Comparison of ENCODE assay signal across 1 cellular context in genomic region chr2:96816127-96816835, GRCh38.
A peak's percentile ranks its signal among the peaks of the same experiment; 100 is the strongest.
TF ChIP-seq lines count a peak whose summit lies in the region.

TSS of gene CNNM3 (plus strand) at chr2:96816268. CDS start at chr2:96816278, 10 bp downstream.

TF ChIP-seq in HepG2, 621 proteins besides CTCF, POLR2A, EP300 and RAD21 (continued from another document and continues in another):
- no peak for TF ChIP-seq MAFK (conservative IDR thresholded peaks at IDR 0.05 in 1 of 2, IDR thresholded peaks at IDR 0.05 in 1 of 2; ENCODE audit: low read length in 2 of 2)
- TF ChIP-seq SYNCRIP (IDR thresholded peaks at IDR 0.05; ENCODE audit: insufficient read depth, low read depth, low read length): no peak
- no peak for TF ChIP-seq PAF1 (CRISPR knock-in tag; IDR thresholded peaks at IDR 0.05)
- no peak for TF ChIP-seq ZNF280B (CRISPR knock-in tag; IDR thresholded peaks at IDR 0.05; ENCODE audit: borderline replicate concordance)
- TF ChIP-seq TRIM24 (CRISPR knock-in tag; IDR thresholded peaks at IDR 0.05): no peak
- TF ChIP-seq, protein P1, sequence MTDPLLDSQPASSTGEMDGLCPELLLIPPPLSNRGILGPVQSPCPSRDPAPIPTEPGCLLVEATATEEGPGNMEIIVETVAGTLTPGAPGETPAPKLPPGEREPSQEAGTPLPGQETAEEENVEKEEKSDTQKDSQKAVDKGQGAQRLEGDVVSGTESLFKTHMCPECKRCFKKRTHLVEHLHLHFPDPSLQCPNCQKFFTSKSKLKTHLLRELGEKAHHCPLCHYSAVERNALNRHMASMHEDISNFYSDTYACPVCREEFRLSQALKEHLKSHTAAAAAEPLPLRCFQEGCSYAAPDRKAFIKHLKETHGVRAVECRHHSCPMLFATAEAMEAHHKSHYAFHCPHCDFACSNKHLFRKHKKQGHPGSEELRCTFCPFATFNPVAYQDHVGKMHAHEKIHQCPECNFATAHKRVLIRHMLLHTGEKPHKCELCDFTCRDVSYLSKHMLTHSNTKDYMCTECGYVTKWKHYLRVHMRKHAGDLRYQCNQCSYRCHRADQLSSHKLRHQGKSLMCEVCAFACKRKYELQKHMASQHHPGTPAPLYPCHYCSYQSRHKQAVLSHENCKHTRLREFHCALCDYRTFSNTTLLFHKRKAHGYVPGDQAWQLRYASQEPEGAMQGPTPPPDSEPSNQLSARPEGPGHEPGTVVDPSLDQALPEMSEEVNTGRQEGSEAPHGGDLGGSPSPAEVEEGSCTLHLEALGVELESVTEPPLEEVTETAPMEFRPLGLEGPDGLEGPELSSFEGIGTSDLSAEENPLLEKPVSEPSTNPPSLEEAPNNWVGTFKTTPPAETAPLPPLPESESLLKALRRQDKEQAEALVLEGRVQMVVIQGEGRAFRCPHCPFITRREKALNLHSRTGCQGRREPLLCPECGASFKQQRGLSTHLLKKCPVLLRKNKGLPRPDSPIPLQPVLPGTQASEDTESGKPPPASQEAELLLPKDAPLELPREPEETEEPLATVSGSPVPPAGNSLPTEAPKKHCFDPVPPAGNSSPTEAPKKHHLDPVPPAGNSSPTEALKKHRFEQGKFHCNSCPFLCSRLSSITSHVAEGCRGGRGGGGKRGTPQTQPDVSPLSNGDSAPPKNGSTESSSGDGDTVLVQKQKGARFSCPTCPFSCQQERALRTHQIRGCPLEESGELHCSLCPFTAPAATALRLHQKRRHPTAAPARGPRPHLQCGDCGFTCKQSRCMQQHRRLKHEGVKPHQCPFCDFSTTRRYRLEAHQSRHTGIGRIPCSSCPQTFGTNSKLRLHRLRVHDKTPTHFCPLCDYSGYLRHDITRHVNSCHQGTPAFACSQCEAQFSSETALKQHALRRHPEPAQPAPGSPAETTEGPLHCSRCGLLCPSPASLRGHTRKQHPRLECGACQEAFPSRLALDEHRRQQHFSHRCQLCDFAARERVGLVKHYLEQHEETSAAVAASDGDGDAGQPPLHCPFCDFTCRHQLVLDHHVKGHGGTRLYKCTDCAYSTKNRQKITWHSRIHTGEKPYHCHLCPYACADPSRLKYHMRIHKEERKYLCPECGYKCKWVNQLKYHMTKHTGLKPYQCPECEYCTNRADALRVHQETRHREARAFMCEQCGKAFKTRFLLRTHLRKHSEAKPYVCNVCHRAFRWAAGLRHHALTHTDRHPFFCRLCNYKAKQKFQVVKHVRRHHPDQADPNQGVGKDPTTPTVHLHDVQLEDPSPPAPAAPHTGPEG (CRISPR knock-in tag; IDR thresholded peaks at IDR 0.05): peak; percentile 65; the same call in 1 of the 2 replicates
- no peak for TF ChIP-seq ZNF782 (CRISPR knock-in tag; IDR thresholded peaks at IDR 0.05; ENCODE audit: borderline replicate concordance)
- TF ChIP-seq ZKSCAN1 (IDR thresholded peaks at IDR 0.05; ENCODE audit: low read length): 0 out of 2 replicates have a peak, but pooled peaks have one; percentile 12
- TF ChIP-seq, protein P2, sequence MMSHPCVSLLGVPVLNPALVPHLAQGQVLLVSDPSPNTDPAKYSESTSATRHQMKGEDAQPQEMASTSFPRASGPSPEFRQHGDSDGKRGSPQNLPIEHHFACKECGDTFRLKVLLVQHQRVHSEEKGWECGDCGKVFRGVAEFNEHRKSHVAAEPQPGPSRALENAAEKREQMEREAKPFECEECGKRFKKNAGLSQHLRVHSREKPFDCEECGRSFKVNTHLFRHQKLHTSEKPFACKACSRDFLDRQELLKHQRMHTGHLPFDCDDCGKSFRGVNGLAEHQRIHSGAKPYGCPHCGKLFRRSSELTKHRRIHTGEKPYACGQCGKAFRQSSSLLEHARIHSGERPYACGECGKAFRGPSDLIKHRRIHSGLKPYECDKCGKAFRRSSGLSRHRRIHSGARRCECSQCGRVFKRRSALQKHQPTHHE (CRISPR knock-in tag; IDR thresholded peaks at IDR 0.05; ENCODE audit: borderline replicate concordance): peak; percentile 67; the same call in 1 of the 2 replicates
- TF ChIP-seq, protein P3, sequence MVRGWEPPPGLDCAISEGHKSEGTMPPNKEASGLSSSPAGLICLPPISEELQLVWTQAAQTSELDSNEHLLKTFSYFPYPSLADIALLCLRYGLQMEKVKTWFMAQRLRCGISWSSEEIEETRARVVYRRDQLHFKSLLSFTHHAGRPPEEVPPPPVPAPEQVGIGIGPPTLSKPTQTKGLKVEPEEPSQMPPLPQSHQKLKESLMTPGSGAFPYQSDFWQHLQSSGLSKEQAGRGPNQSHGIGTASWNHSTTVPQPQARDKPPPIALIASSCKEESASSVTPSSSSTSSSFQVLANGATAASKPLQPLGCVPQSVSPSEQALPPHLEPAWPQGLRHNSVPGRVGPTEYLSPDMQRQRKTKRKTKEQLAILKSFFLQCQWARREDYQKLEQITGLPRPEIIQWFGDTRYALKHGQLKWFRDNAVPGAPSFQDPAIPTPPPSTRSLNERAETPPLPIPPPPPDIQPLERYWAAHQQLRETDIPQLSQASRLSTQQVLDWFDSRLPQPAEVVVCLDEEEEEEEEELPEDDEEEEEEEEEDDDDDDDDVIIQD (CRISPR knock-in tag; IDR thresholded peaks at IDR 0.05; ENCODE audit: low read depth): no peak
- TF ChIP-seq ZNF331 (CRISPR knock-in tag; IDR thresholded peaks at IDR 0.05): peak; percentile 80; the same call in 1 of the 2 replicates
- TF ChIP-seq TRAFD1 (CRISPR knock-in tag; IDR thresholded peaks at IDR 0.05; ENCODE audit: borderline replicate concordance): no peak
- no peak; the same call in 1 of the 2 replicates for TF ChIP-seq NCOA2 (CRISPR knock-in tag; IDR thresholded peaks at IDR 0.05)
- no peak; the same call in none of the 2 replicates for TF ChIP-seq ZNF574 (CRISPR knock-in tag; IDR thresholded peaks at IDR 0.05)
- TF ChIP-seq SRSF4 (IDR thresholded peaks at IDR 0.05; ENCODE audit: low read depth, low read length, poor library complexity, severe bottlenecking): peak; percentile 60
- no peak for TF ChIP-seq FLYWCH1 (CRISPR knock-in tag; IDR thresholded peaks at IDR 0.05)
- no peak; the same call in 1 of the 2 replicates for TF ChIP-seq ZNF564 (CRISPR knock-in tag; IDR thresholded peaks at IDR 0.05)
- no peak; the same call in 1 of the 2 replicates for TF ChIP-seq ZNF567 (CRISPR knock-in tag; IDR thresholded peaks at IDR 0.05; ENCODE audit: borderline replicate concordance)
- TF ChIP-seq KLF12 (CRISPR knock-in tag; IDR thresholded peaks at IDR 0.05; ENCODE audit: borderline replicate concordance): peak; percentile 62; the same call in 1 of the 2 replicates
- TF ChIP-seq PAXIP1 (CRISPR knock-in tag; conservative IDR thresholded peaks at IDR 0.05): peak; percentile 64
- 0 out of 2 replicates have a peak, but pooled peaks have one; percentile 65 for TF ChIP-seq ZBTB34 (CRISPR knock-in tag; IDR thresholded peaks at IDR 0.05)
- no peak for TF ChIP-seq ISL2 (CRISPR knock-in tag; IDR thresholded peaks at IDR 0.05)
- no peak for TF ChIP-seq ZNF205 (CRISPR knock-in tag; IDR thresholded peaks at IDR 0.05)
- peak; percentile 85 for TF ChIP-seq EEA1 (CRISPR knock-in tag; IDR thresholded peaks at IDR 0.05; ENCODE audit: borderline replicate concordance)
- TF ChIP-seq RFX3 (CRISPR knock-in tag; IDR thresholded peaks at IDR 0.05): no peak
- TF ChIP-seq POLR2G (IDR thresholded peaks at IDR 0.05; ENCODE audit: low read depth, low read length): peak; percentile 95
- TF ChIP-seq TOPORS (CRISPR knock-in tag; IDR thresholded peaks at IDR 0.05): peak; percentile 75; the same call in 1 of the 2 replicates
- TF ChIP-seq ZNF143 (CRISPR knock-in tag; IDR thresholded peaks at IDR 0.05): no peak
- peak; percentile 34; the same call in 1 of the 2 replicates for TF ChIP-seq FOXC1 (CRISPR knock-in tag; IDR thresholded peaks at IDR 0.05; ENCODE audit: borderline replicate concordance)
- TF ChIP-seq ZFAT (CRISPR knock-in tag; conservative IDR thresholded peaks at IDR 0.05): no peak
- no peak for TF ChIP-seq HDAC2 (CRISPR knock-in tag; IDR thresholded peaks at IDR 0.05)
- no peak; the same call in 1 of the 2 replicates for TF ChIP-seq ZBTB33 (CRISPR knock-in tag; IDR thresholded peaks at IDR 0.05)
- TF ChIP-seq ZNF10 (CRISPR knock-in tag; IDR thresholded peaks at IDR 0.05; ENCODE audit: borderline replicate concordance, low read depth): no peak
